1 cellular context compared by ENCODE assay signal in genomic region chr1:27503961-27504587, GRCh38.
TF ChIP-seq lines count a peak whose summit lies in the region.

No MANE protein-coding gene starts in this region.

TF ChIP-seq in HepG2, 621 proteins besides CTCF, POLR2A, EP300 and RAD21 (continued from another document and continues in another):
- TF ChIP-seq ZSCAN5A (CRISPR knock-in tag; IDR thresholded peaks at IDR 0.05; ENCODE audit: borderline replicate concordance), result no peak
- no peak for TF ChIP-seq JARID2 (CRISPR knock-in tag; IDR thresholded peaks at IDR 0.05; ENCODE audit: insufficient replicate concordance)
- TF ChIP-seq TGIF2 (CRISPR knock-in tag; IDR thresholded peaks at IDR 0.05), result 0 out of 2 replicates have a peak, but pooled peaks have one; percentile 9
- TF ChIP-seq SAFB2 (CRISPR knock-in tag; IDR thresholded peaks at IDR 0.05; ENCODE audit: borderline replicate concordance, low read depth), result no peak
- TF ChIP-seq ARID2 (CRISPR knock-in tag; IDR thresholded peaks at IDR 0.05; ENCODE audit: borderline replicate concordance), result no peak
- no peak for TF ChIP-seq BCL3 (CRISPR knock-in tag; IDR thresholded peaks at IDR 0.05)
- TF ChIP-seq HHEX (CRISPR knock-in tag; IDR thresholded peaks at IDR 0.05), result no peak
- no peak for TF ChIP-seq ZNF10 (CRISPR knock-in tag; IDR thresholded peaks at IDR 0.05; ENCODE audit: borderline replicate concordance, low read depth)
- TF ChIP-seq CBX5 (CRISPR knock-in tag; IDR thresholded peaks at IDR 0.05; ENCODE audit: borderline replicate concordance), result no peak
- no peak for TF ChIP-seq STAT6 (CRISPR knock-in tag; IDR thresholded peaks at IDR 0.05; ENCODE audit: borderline replicate concordance)
- 0 out of 2 replicates have a peak, but pooled peaks have one; percentile 16 for TF ChIP-seq MTERF4 (CRISPR knock-in tag; IDR thresholded peaks at IDR 0.05)
- TF ChIP-seq RFX1 (IDR thresholded peaks at IDR 0.05), result no peak
- 0 out of 2 replicates have a peak, but pooled peaks have one; percentile 21 for TF ChIP-seq FOXK1 (CRISPR knock-in tag; IDR thresholded peaks at IDR 0.05; ENCODE audit: borderline replicate concordance, low read depth)
- TF ChIP-seq BCLAF1 (IDR thresholded peaks at IDR 0.05), result no peak
- no peak for TF ChIP-seq ZNF44 (CRISPR knock-in tag; IDR thresholded peaks at IDR 0.05)
- TF ChIP-seq ZNF557 (CRISPR knock-in tag; IDR thresholded peaks at IDR 0.05), result no peak
- no peak for TF ChIP-seq NFE2 (CRISPR knock-in tag; IDR thresholded peaks at IDR 0.05)
- no peak for TF ChIP-seq PITX1 (CRISPR knock-in tag; IDR thresholded peaks at IDR 0.05)
- no peak for TF ChIP-seq ATF6 (CRISPR knock-in tag; conservative IDR thresholded peaks at IDR 0.05)
- TF ChIP-seq TEAD2 (CRISPR knock-in tag; IDR thresholded peaks at IDR 0.05), result no peak
- no peak for TF ChIP-seq ZBED4 (CRISPR knock-in tag; IDR thresholded peaks at IDR 0.05; ENCODE audit: borderline replicate concordance)
- no peak for TF ChIP-seq SRSF1 (optimal IDR thresholded peaks at IDR 0.05; ENCODE audit: low read depth, low read length)
- TF ChIP-seq RXRB (CRISPR knock-in tag; IDR thresholded peaks at IDR 0.05; ENCODE audit: borderline replicate concordance), result no peak
- no peak for TF ChIP-seq ZNF780A (CRISPR knock-in tag; IDR thresholded peaks at IDR 0.05)
- TF ChIP-seq EEA1 (CRISPR knock-in tag; IDR thresholded peaks at IDR 0.05; ENCODE audit: borderline replicate concordance), result no peak
- TF ChIP-seq NFIB (CRISPR knock-in tag; IDR thresholded peaks at IDR 0.05; ENCODE audit: borderline replicate concordance), result no peak
- TF ChIP-seq FUBP1 (CRISPR knock-in tag; IDR thresholded peaks at IDR 0.05; ENCODE audit: borderline replicate concordance), result no peak
- no peak for TF ChIP-seq ISX (CRISPR knock-in tag; conservative IDR thresholded peaks at IDR 0.05)
- no peak for TF ChIP-seq IKZF5 (CRISPR knock-in tag; IDR thresholded peaks at IDR 0.05)
- TF ChIP-seq RARG (CRISPR knock-in tag; IDR thresholded peaks at IDR 0.05; ENCODE audit: low read depth), result no peak
- no peak for TF ChIP-seq ZBTB2 (CRISPR knock-in tag; IDR thresholded peaks at IDR 0.05; ENCODE audit: low read depth)
- no peak for TF ChIP-seq MTA3 (CRISPR knock-in tag; IDR thresholded peaks at IDR 0.05)
